8 cellular contexts compared by ENCODE assay signal in the genomic region with DNA sequence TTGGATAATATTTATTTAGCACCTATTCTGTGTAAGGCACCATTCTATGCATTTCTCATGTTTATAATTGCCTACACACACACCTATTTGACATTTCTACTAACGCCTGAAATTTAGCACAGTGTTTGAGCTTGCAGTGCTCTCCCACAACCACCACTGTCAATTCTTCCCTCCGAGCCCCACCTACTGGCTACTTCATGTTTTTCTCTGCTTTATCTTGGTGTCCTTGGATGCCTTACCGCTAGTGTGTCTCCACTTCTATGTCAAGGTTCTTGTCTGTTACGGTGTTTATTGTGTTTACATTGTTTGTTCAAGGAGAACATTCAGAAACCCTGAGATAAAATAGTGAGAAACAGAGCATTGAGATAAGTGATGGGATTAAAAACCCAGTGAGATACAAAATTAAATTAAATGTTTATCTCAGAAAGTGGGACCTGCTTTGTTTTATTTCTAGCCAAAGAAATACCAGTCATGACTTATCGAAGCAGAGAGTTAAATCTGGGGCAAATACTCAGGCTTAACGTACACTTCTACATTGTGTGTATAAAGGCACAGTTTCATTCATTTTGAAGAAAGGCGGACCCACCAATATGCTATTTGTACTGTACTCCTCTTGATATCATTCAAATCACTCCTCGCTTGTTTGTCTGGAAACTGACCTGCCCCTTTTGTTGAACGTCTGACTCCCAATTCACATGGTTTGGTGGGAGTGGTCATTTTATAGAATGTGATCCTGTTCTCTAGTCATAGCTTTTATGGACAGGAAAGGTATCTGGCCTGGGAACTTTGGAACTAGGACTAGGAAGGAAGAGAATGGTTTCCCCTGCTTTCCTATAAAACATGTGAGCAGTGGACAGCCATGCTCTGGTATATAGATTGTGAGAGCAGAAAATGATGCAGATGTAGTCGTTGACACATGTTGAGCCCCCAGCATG. TPM values are rescaled to one million over a fixed set of nuclear protein-coding genes. Genes with fewer than 3 reads are reported as not detected.
A peak's percentile ranks its signal among the peaks of the same experiment; 100 is the strongest.
DNase-seq lines count a peak whose midpoint lies in the region; ATAC-seq lines count a peak whose summit lies in the region.

No MANE protein-coding gene starts in this region.

- ATAC-seq in GM19372 (IDR thresholded peaks at IDR 0.05; ENCODE audit: low read depth, unreplicated experiment): peak; percentile 63

- DNase-seq in Daoy (ENCODE audit: low read depth) (peak; percentile 18), HT-29 (ENCODE audit: low spot score) (peak; percentile 73), SK-MEL-5 (ENCODE audit: low read depth, low spot score) (peak; percentile 61), globus pallidus (ENCODE audit: low spot score) (peak; percentile 13), renal cortical epithelial cell (ENCODE audit: low read depth) (peak; percentile 51), NCI-H1694 treated with DMSO at 0.1 percent for 48 hours (lab: John Stamatoyannopoulos, UW) (no peak), T-helper 9 cell (no peak)

- in situ Hi-C loops in SK-MEL-5 (cut with HindIII; ENCODE audit: low pct_unique_long_range_greater_than_20kb, low sequenced_read_pairs): no loop called here

RNA-seq across cellular contexts. Expression of a gene that starts 39.2 kb away (rescaled TPM):
- total RNA-seq in Daoy (2014; rRNA removed; shearing (Covaris generic)): 6.3 and 6.9 TPM in 2 replicates
- 2.3 and 2.7 TPM in 2 replicates for total RNA-seq in HT-29 (2014; rRNA removed; shearing (Covaris generic))
- 2.2 and 2.8 TPM in 2 replicates for total RNA-seq in SK-MEL-5 (2014; rRNA removed; shearing (Covaris generic))
- 5.5 and 9.8 TPM in 2 replicates for polyA plus RNA-seq in SK-MEL-5 (2015; cell fraction: cytosol; rRNA removed)
- polyA plus RNA-seq in SK-MEL-5 (2015; cell fraction: nucleus; rRNA removed): 7.2 and 10.4 TPM in 2 replicates
- 11.1 and 13.2 TPM in 2 replicates for total RNA-seq in renal cortical epithelial cell

Comparison
In these comparisons a context has a peak if more than half of its experiments do, and no peak if none do; other contexts are left out.
1. DNase-seq: peak in Daoy (single experiment), HT-29 (single experiment), SK-MEL-5 (single experiment), globus pallidus (single experiment) and renal cortical epithelial cell (single experiment); none in NCI-H1694 treated with DMSO at 0.1 percent for 48 hours (single experiment) and T-helper 9 cell (single experiment).